8 cellular contexts compared by ENCODE assay signal in genomic region chr2:61853848-61854434, GRCh38. TPM values are rescaled to one million over a fixed set of nuclear protein-coding genes. Genes with fewer than 3 reads are reported as not detected.
DNase-seq lines count a peak whose midpoint lies in the region; ATAC-seq and TF ChIP-seq lines count a peak whose summit lies in the region.

TSS of gene FAM161A (minus strand) at chr2:61854060. CDS start at chr2:61854041, 19 bp downstream.

- no peak for TF ChIP-seq EP300 in Ishikawa (IDR thresholded peaks at IDR 0.05; ENCODE audit: borderline replicate concordance)

- DNase-seq in DMS53 treated with DMSO at 0.1 percent for 48 hours (lab: John Stamatoyannopoulos, UW; ENCODE audit: unreplicated experiment) (peak; percentile 76), PC-3 (peak; percentile 78), esophagus squamous epithelium (lab: John Stamatoyannopoulos, UW) (peak; percentile 56), myocyte (ENCODE audit: low read depth) (peak; percentile 94)
- peak; percentile 84 to 88 for DNase-seq in activated T-cell treated with anti-CD3 and anti-CD28 coated beads, Interleukin-2, amount 50 U/mL, for 48 hours
- DNase-seq in stimulated activated CD8-positive, alpha-beta memory T cell treated with anti-CD3 and anti-CD28 coated beads, Interleukin-7, amount 100 ng/mL, for 4 hours (ENCODE audit: low read depth in 2 of 2) = peak; percentile 49 to 72

- no TSS peak for BruUV-seq in PC-3 (replicated peaks; lab: Mats Ljungman, UMichigan)

- H3K9me2 ChIP-seq in PC-3 (replicated peaks; ENCODE audit: low read length) = no peaks in the 10 kb centered on the region

- peak within 1 kb of the TSS; percentile 50 for H3K27ac ChIP-seq in PC-3 (ENCODE audit: low read length)
- peak within 1 kb of the TSS; percentile 84 to 95 (median 93) for H3K27ac ChIP-seq in esophagus squamous epithelium

- TF ChIP-seq POLR2A in esophagus squamous epithelium (IDR thresholded peaks at IDR 0.05) = no peak

- H3K27me3 ChIP-seq in PC-3 (ENCODE audit: low read length) = no peaks in the 10 kb centered on the region
- no peaks in the 10 kb centered on the region for H3K27me3 ChIP-seq in esophagus squamous epithelium

- TF ChIP-seq CTCF in PC-3 (conservative IDR thresholded peaks at IDR 0.05; ENCODE audit: low read depth, low read length) = no peak
- no peak for TF ChIP-seq CTCF in esophagus squamous epithelium (IDR thresholded peaks at IDR 0.05)

- no peaks in the 10 kb centered on the region for H3K36me3 ChIP-seq in PC-3 (ENCODE audit: low read depth, low read length)
- no peaks in the 10 kb centered on the region for H3K36me3 ChIP-seq in esophagus squamous epithelium

- POLR2A ChIA-PET in PC-3 (lab: Charles Lee; ENCODE audit: unreplicated experiment) = interaction anchor here (0.6 kb wide), 1 partner anchor 14 kb away, joined by 4 read pairs; no protein-coding TSS in a partner anchor

- H3F3A ChIP-seq in PC-3 (ENCODE audit: low read length, unreplicated experiment) = no peaks in the 10 kb centered on the region

- H2AFZ ChIP-seq in PC-3 (ENCODE audit: low read length) = peak within 1 kb of the TSS; percentile 97

- peak within 1 kb of the TSS; percentile 94 for H3K4me2 ChIP-seq in PC-3 (ENCODE audit: low read length)

- H3K4me3 ChIP-seq in PC-3 (ENCODE audit: low read length) (peak within 1 kb of the TSS; percentile 84), esophagus squamous epithelium (peak within 1 kb of the TSS; percentile 72 to 90 (median 78))

- H3K9ac ChIP-seq in PC-3 (ENCODE audit: low read length) = peak within 1 kb of the TSS; percentile 64

- WGBS in esophagus squamous epithelium, 2 donors = 0% methylated on average over 9 to 12 of the region's 39 CpGs

- H3K9me3 ChIP-seq in PC-3 (ENCODE audit: low read length) (no peaks in the 10 kb centered on the region), esophagus squamous epithelium (no peaks in the 10 kb centered on the region)

- intact Hi-C loops in PC-3 (cut with micrococcal nuclease) = loop anchor here (2.0 to 10.0 kb wide), 4 partner anchors 33 to 319 kb away; partner anchors contain the start of gene XPO1
- intact Hi-C loops in esophagus squamous epithelium (cut with DNase I) = no loop called here

- CTCF ChIA-PET in PC-3 (lab: Charles Lee) = no interaction called here

- no peaks in the 10 kb centered on the region for H3K79me2 ChIP-seq in PC-3 (ENCODE audit: low read length)

- ATAC-seq in GM21717 (IDR thresholded peaks at IDR 0.05; ENCODE audit: unreplicated experiment) (peak; percentile 81), PC-3 (peak; percentile 75)

- H3K4me1 ChIP-seq in PC-3 (ENCODE audit: insufficient read depth, low read length) = peaks cover 5% of the 10 kb centered on the region; the same call in 1 of the 2 replicates
- peaks cover 0 to 21% (median 6%) of the 10 kb centered on the region in 3 donors for H3K4me1 ChIP-seq in esophagus squamous epithelium

- no peak for TF ChIP-seq RAD21 in Ishikawa (IDR thresholded peaks at IDR 0.05; ENCODE audit: low read depth)

- no peaks in the 10 kb centered on the region for H4K20me1 ChIP-seq in PC-3 (ENCODE audit: low read length)

TF ChIP-seq in Ishikawa, 13 proteins besides CTCF, POLR2A, EP300 and RAD21:
- TF ChIP-seq NFIC (IDR thresholded peaks at IDR 0.05) = peak; percentile 17; the same call in 1 of the 2 replicates
- TF ChIP-seq TCF12 (IDR thresholded peaks at IDR 0.05; ENCODE audit: low read depth) = peak; percentile 16; the same call in 1 of the 2 replicates
- no peak; the same call in 1 of the 2 replicates for TF ChIP-seq EGR1 (IDR thresholded peaks at IDR 0.05)
- TF ChIP-seq USF1 (IDR thresholded peaks at IDR 0.05) = no peak
- TF ChIP-seq CREB1 (IDR thresholded peaks at IDR 0.05; ENCODE audit: low read depth) = 0 out of 2 replicates have a peak, but pooled peaks have one; percentile 26
- TF ChIP-seq TAF1 (IDR thresholded peaks at IDR 0.05; ENCODE audit: low read depth) = peak; percentile 30; the same call in 1 of the 2 replicates
- no peak for TF ChIP-seq REST (IDR thresholded peaks at IDR 0.05; ENCODE audit: low read depth)
- TF ChIP-seq TEAD4 (IDR thresholded peaks at IDR 0.05) = no peak
- TF ChIP-seq CEBPB (IDR thresholded peaks at IDR 0.05) = no peak
- TF ChIP-seq MAX (IDR thresholded peaks at IDR 0.05) = peak; percentile 55
- peak; percentile 54; the same call in 1 of the 2 replicates for TF ChIP-seq ZBTB7A (IDR thresholded peaks at IDR 0.05; ENCODE audit: low read depth)
- TF ChIP-seq YY1 (IDR thresholded peaks at IDR 0.05; ENCODE audit: low read depth) = no peak
- TF ChIP-seq FOXM1 (IDR thresholded peaks at IDR 0.05; ENCODE audit: borderline replicate concordance, low read depth) = peak; percentile 47; the same call in 1 of the 2 replicates

RNA-seq across cellular contexts. Expression of gene FAM161A, which starts in this region (rescaled TPM):
- 2.0 and 3.2 TPM in 2 replicates for total RNA-seq in PC-3 (2014; rRNA removed)
- total RNA-seq in esophagus squamous epithelium = 1 to 10 TPM in 2 of 4 donors, under 1 TPM in 2; 0.76 to 2.7 (median 1.1) TPM
- 1.5 and 2.8 TPM in 2 replicates for total RNA-seq in myocyte
- 1.1 TPM for polyA plus RNA-seq in myocyte (2012)

Comparison
In these comparisons a context has a peak if more than half of its experiments do, and no peak if none do; other contexts are left out.
1. Peak in every context shown above with its lines: DNase-seq, ATAC-seq, H3K4me3 ChIP-seq and H3K27ac ChIP-seq.